In the genomic region with DNA sequence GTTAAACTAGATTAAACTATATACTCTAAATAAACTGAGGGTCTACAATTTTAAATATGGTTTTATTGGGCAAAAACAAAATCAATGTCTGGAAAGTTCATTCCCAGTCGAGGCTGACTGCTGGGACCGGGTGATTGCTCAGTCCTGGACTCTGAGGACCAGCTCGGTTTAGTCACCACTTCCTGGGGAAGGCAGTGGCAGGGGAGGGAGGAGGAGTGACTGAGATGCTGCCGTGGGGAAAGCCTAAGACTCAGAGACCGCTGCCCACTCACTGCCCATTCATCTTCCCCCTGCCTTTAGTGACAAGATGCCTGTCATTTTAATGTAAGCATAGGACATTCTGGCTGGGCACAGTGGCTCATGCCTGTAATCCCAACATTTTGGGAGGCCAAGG, we compare ENCODE assay signal across 14 cellular contexts. TPM values are rescaled to one million over a fixed set of nuclear protein-coding genes. Genes with fewer than 3 reads are reported as not detected.
DNase-seq lines count a peak whose midpoint lies in the region; ATAC-seq and TF ChIP-seq lines count a peak whose summit lies in the region.
"Had no signal": no experiment of that assay in that cellular context is flagged by ENCODE, and none has a peak within 500 bp of the region (broad histone marks: within the 10 kb centered on the region; RNA-seq: fewer than 3 reads in every experiment).

No MANE protein-coding gene starts in this region.

- H3K4me3 Mint-ChIP-seq in activated CD4-positive, alpha-beta T cell treated with anti-CD3 and anti-CD28 coated beads for 36 hours = no peak overlapping the region
- no peak overlapping the region for H3K4me3 Mint-ChIP-seq in naive thymus-derived CD4-positive, alpha-beta T cell
- H3K4me3 Mint-ChIP-seq in progenitor cell of endocrine pancreas (ENCODE audit: low read depth) = no peak overlapping the region

- POLR2A ChIA-PET in activated CD4-positive, alpha-beta T cell treated with anti-CD3 and anti-CD28 coated beads for 36 hours (lab: Charles Lee) = interaction anchor here (0.6 kb wide), 1 partner anchor 381 kb away, joined by 3 read pairs; no protein-coding TSS in a partner anchor
- POLR2A ChIA-PET in naive thymus-derived CD4-positive, alpha-beta T cell (lab: Charles Lee) = no interaction called here

- H3K36me3 Mint-ChIP-seq in activated CD4-positive, alpha-beta T cell treated with anti-CD3 and anti-CD28 coated beads for 36 hours (ENCODE audit: low read depth) = no peaks in the 10 kb centered on the region
- H3K36me3 Mint-ChIP-seq in naive thymus-derived CD4-positive, alpha-beta T cell = no peaks in the 10 kb centered on the region
- H3K36me3 Mint-ChIP-seq in progenitor cell of endocrine pancreas (ENCODE audit: insufficient read depth) = no peaks in the 10 kb centered on the region

- no peaks in the 10 kb centered on the region for H3K4me1 Mint-ChIP-seq in activated CD4-positive, alpha-beta T cell treated with anti-CD3 and anti-CD28 coated beads for 36 hours
- H3K4me1 Mint-ChIP-seq in naive thymus-derived CD4-positive, alpha-beta T cell = peaks cover 0 to 5% (median 0%) of the 10 kb centered on the region in 7 donors
- peaks cover 5% of the 10 kb centered on the region for H3K4me1 Mint-ChIP-seq in progenitor cell of endocrine pancreas (ENCODE audit: low read depth)

- peak; percentile 57 for ATAC-seq in activated CD4-positive, alpha-beta T cell treated with anti-CD3 and anti-CD28 coated beads for 36 hours
- peak; percentile 82 for ATAC-seq in naive thymus-derived CD4-positive, alpha-beta T cell
- no peak for ATAC-seq in HG03342 (IDR thresholded peaks at IDR 0.05; ENCODE audit: unreplicated experiment)
- no peak for ATAC-seq in GM19467 (IDR thresholded peaks at IDR 0.05; ENCODE audit: unreplicated experiment)

- H3K27ac ChIP-seq in naive thymus-derived CD4-positive, alpha-beta T cell (ENCODE audit: low read depth, low read length) = no peak overlapping the region
- H3K27ac ChIP-seq: Peyer's patch had no signal

- H3K36me3 ChIP-seq in naive thymus-derived CD4-positive, alpha-beta T cell (ENCODE audit: control insufficient read depth in 2 of 3, insufficient read depth in 3 of 3, low read length in 3 of 3) = no peaks in the 10 kb centered on the region
- H3K36me3 ChIP-seq: Peyer's patch had no signal

- H3K4me3 ChIP-seq in astrocyte of the spinal cord (ENCODE audit: low read depth, low read length) = no peak overlapping the region
- H3K4me3 ChIP-seq in naive thymus-derived CD4-positive, alpha-beta T cell (ENCODE audit: low read length) = no peak overlapping the region
- H3K4me3 ChIP-seq: Peyer's patch had no signal

- no peaks in the 10 kb centered on the region for H3K4me1 ChIP-seq in naive thymus-derived CD4-positive, alpha-beta T cell (ENCODE audit: control insufficient read depth in 2 of 2, insufficient read depth in 2 of 2, low read length in 2 of 2)
- H3K4me1 ChIP-seq: Peyer's patch had no signal

- TF ChIP-seq CTCF in astrocyte of the spinal cord (IDR thresholded peaks at IDR 0.05; ENCODE audit: low read depth, low read length) = no peak
- TF ChIP-seq CTCF in progenitor cell of endocrine pancreas (IDR thresholded peaks at IDR 0.05; ENCODE audit: unreplicated experiment) = no peak

- intact Hi-C loops in activated CD4-positive, alpha-beta T cell treated with anti-CD3 and anti-CD28 coated beads for 36 hours (cut with DNase I, micrococcal nuclease) = no loop called here
- intact Hi-C loops in naive thymus-derived CD4-positive, alpha-beta T cell (cut with micrococcal nuclease) = no loop called here

- H3K27me3 Mint-ChIP-seq in activated CD4-positive, alpha-beta T cell treated with anti-CD3 and anti-CD28 coated beads for 36 hours = peaks cover 29% of the 10 kb centered on the region
- peaks cover 34 to 52% (median 40%) of the 10 kb centered on the region in 5 donors for H3K27me3 Mint-ChIP-seq in naive thymus-derived CD4-positive, alpha-beta T cell
- H3K27me3 Mint-ChIP-seq in progenitor cell of endocrine pancreas = no peaks in the 10 kb centered on the region

- CTCF ChIA-PET in activated CD4-positive, alpha-beta T cell treated with anti-CD3 and anti-CD28 coated beads for 36 hours (lab: Charles Lee) = interaction anchor here (0.6 to 1.1 kb wide), 3 partner anchors 14 to 149 kb away, joined by 3 to 5 read pairs (median 4); no protein-coding TSS in a partner anchor
- CTCF ChIA-PET in naive thymus-derived CD4-positive, alpha-beta T cell (lab: Charles Lee) = interaction anchor here (0.6 to 1.3 kb wide), 4 partner anchors 10 to 52 kb away, joined by 3 to 5 read pairs (median 4); no protein-coding TSS in a partner anchor

- H3K27ac Mint-ChIP-seq in activated CD4-positive, alpha-beta T cell treated with anti-CD3 and anti-CD28 coated beads for 36 hours = no peak overlapping the region
- H3K27ac Mint-ChIP-seq in naive thymus-derived CD4-positive, alpha-beta T cell = no peak overlapping the region
- no peak overlapping the region for H3K27ac Mint-ChIP-seq in progenitor cell of endocrine pancreas

- in situ Hi-C loops in astrocyte of the spinal cord (cut with HindIII; ENCODE audit: low sequenced_read_pairs) = no loop called here

- H3K9me3 ChIP-seq in naive thymus-derived CD4-positive, alpha-beta T cell (ENCODE audit: control insufficient read depth in 2 of 3, low read length in 3 of 3) = no peaks in the 10 kb centered on the region
- H3K9me3 ChIP-seq: Peyer's patch had no signal

- no peaks in the 10 kb centered on the region for H3K9me3 Mint-ChIP-seq in activated CD4-positive, alpha-beta T cell treated with anti-CD3 and anti-CD28 coated beads for 36 hours (ENCODE audit: low read depth)
- H3K9me3 Mint-ChIP-seq in naive thymus-derived CD4-positive, alpha-beta T cell = no peaks in the 10 kb centered on the region
- H3K9me3 Mint-ChIP-seq in progenitor cell of endocrine pancreas (ENCODE audit: low read depth) = no peaks in the 10 kb centered on the region

- DNase-seq in activated CD4-positive, alpha-beta T cell treated with anti-CD3 and anti-CD28 coated beads for 36 hours = peak; percentile 25
- DNase-seq in activated CD4-positive, alpha-beta T cell treated with anti-CD3 and anti-CD28 coated beads for 4 hours = no peak
- peak; percentile 83 for DNase-seq in M059J (ENCODE audit: low read depth)
- DNase-seq in astrocyte of the spinal cord (ENCODE audit: low read depth, low spot score) = peak; percentile 18
- DNase-seq in naive thymus-derived CD4-positive, alpha-beta T cell = peak in 1 of 9 donors; percentile 23
- DNase-seq in progenitor cell of endocrine pancreas (ENCODE audit: low spot score, unreplicated experiment) = no peak
- DNase-seq: KBM-7; Peyer's patch; stimulated activated naive CD4-positive, alpha-beta T cell had no signal

- H3K27me3 ChIP-seq in naive thymus-derived CD4-positive, alpha-beta T cell (ENCODE audit: control insufficient read depth in 2 of 2, insufficient read depth in 2 of 2, low read length in 2 of 2) = peaks cover 0 to 7% of the 10 kb centered on the region in 2 donors
- H3K27me3 ChIP-seq: Peyer's patch had no signal

RNA-seq across cellular contexts. Expression of a gene that starts 29.0 kb away (rescaled TPM):
- not detected for total RNA-seq in activated CD4-positive, alpha-beta T cell treated with anti-CD3 and anti-CD28 coated beads for 36 hours
- total RNA-seq in M059J (2014; rRNA removed; shearing (Covaris generic)) = 0.07 TPM in 1 of 2 replicates, not detected in the other
- not detected for total RNA-seq in naive thymus-derived CD4-positive, alpha-beta T cell
- polyA plus RNA-seq in naive thymus-derived CD4-positive, alpha-beta T cell = not detected
- total RNA-seq in progenitor cell of endocrine pancreas = 0.65 and 0.73 TPM in 2 replicates
- total RNA-seq: cardiac septum, glomerular endothelial cell, skeletal muscle tissue had no signal

Comparison
In these comparisons a context has a peak if more than half of its experiments do, and no peak if none do; other contexts are left out.
1. DNase-seq: peak in activated CD4-positive, alpha-beta T cell treated with anti-CD3 and anti-CD28 coated beads for 36 hours (single experiment), M059J (single experiment) and astrocyte of the spinal cord (single experiment); none in activated CD4-positive, alpha-beta T cell treated with anti-CD3 and anti-CD28 coated beads for 4 hours (0 of 2) and progenitor cell of endocrine pancreas (single experiment).
2. ATAC-seq: peak in activated CD4-positive, alpha-beta T cell treated with anti-CD3 and anti-CD28 coated beads for 36 hours (single experiment) and naive thymus-derived CD4-positive, alpha-beta T cell (single experiment); none in HG03342 (single experiment) and GM19467 (single experiment).